ENCODE assay signal across 19 cellular contexts in genomic region chr12:49020441-49020840, GRCh38. TPM values are rescaled to one million over a fixed set of nuclear protein-coding genes. Genes with fewer than 3 reads are reported as not detected.
A peak's percentile ranks its signal among the peaks of the same experiment; 100 is the strongest.
DNase-seq lines count a peak whose midpoint lies in the region; ATAC-seq and TF ChIP-seq lines count a peak whose summit lies in the region.
"Had no signal": no experiment of that assay in that cellular context is flagged by ENCODE, and none has a peak within 500 bp of the region (broad histone marks: within the 10 kb centered on the region; RNA-seq: fewer than 3 reads in every experiment).

No MANE protein-coding gene starts in this region.

- ATAC-seq in central memory CD8-positive, alpha-beta T cell (replicated peaks; ENCODE audit: extremely low read depth, poor library complexity, severe bottlenecking) = no peak
- ATAC-seq in upper lobe of left lung (ENCODE audit: low FRiP score in 2 of 2) = no peak
- ATAC-seq: body of pancreas, gastrocnemius medialis had no signal

- H3K27ac Mint-ChIP-seq in T-helper 2 cell treated with Interferon-gamma antibody and Interleukin-4, amounts not matched to agents 5 μg/mL and 100 μg/mL, for 36 hours = peak overlapping the region; percentile 13
- peak overlapping the region; percentile 98 for H3K27ac Mint-ChIP-seq in central memory CD8-positive, alpha-beta T cell (ENCODE audit: low read depth)
- H3K27ac Mint-ChIP-seq in osteocyte (ENCODE audit: unreplicated experiment) = peak overlapping the region; percentile 34

- H3K36me3 ChIP-seq in upper lobe of left lung = peaks cover 27 to 49% (median 43%) of the 10 kb centered on the region in 4 donors

- 84 to 87% methylated on average over 5 to 6 of the region's 6 CpGs for WGBS in upper lobe of left lung, 2 donors

- H3K4me3 Mint-ChIP-seq in T-helper 2 cell treated with Interferon-gamma antibody and Interleukin-4, amounts not matched to agents 5 μg/mL and 100 μg/mL, for 36 hours = no peak overlapping the region
- H3K4me3 Mint-ChIP-seq in central memory CD8-positive, alpha-beta T cell = no peak overlapping the region
- no peak overlapping the region for H3K4me3 Mint-ChIP-seq in osteocyte (ENCODE audit: unreplicated experiment)

- no peaks in the 10 kb centered on the region for H3K27me3 ChIP-seq in upper lobe of left lung
- H3K27me3 ChIP-seq: body of pancreas, esophagus squamous epithelium, gastrocnemius medialis had no signal

- no peaks in the 10 kb centered on the region for H3K9me3 ChIP-seq in upper lobe of left lung
- H3K9me3 ChIP-seq: body of pancreas, esophagus squamous epithelium, gastrocnemius medialis had no signal

- no peak for TF ChIP-seq CTCF in osteocyte (IDR thresholded peaks at IDR 0.05)
- no peak for TF ChIP-seq CTCF in upper lobe of left lung (IDR thresholded peaks at IDR 0.05)

- peaks cover 5 to 23% (median 19%) of the 10 kb centered on the region in 4 donors for H3K4me1 ChIP-seq in upper lobe of left lung

- no peaks in the 10 kb centered on the region for H3K9me3 Mint-ChIP-seq in T-helper 2 cell treated with Interferon-gamma antibody and Interleukin-4, amounts not matched to agents 5 μg/mL and 100 μg/mL, for 36 hours
- no peaks in the 10 kb centered on the region for H3K9me3 Mint-ChIP-seq in central memory CD8-positive, alpha-beta T cell
- H3K9me3 Mint-ChIP-seq in osteocyte (ENCODE audit: unreplicated experiment) = no peaks in the 10 kb centered on the region
- H3K9me3 Mint-ChIP-seq: activated CD4-positive, alpha-beta memory T cell treated with anti-CD3 and anti-CD28 coated beads, Interleukin-2, amount 10 ng/mL, durations not matched to agents 7 days and 5 days; stimulated activated naive CD8-positive, alpha-beta T cell treated with anti-CD3 and anti-CD28 coated beads, Interleukin-15, amount 100 ng/mL, for 72 hours; WTC11 had no signal

- H3K27me3 Mint-ChIP-seq in T-helper 2 cell treated with Interferon-gamma antibody and Interleukin-4, amounts not matched to agents 5 μg/mL and 100 μg/mL, for 36 hours (ENCODE audit: low read depth) = no peaks in the 10 kb centered on the region
- H3K27me3 Mint-ChIP-seq in central memory CD8-positive, alpha-beta T cell = no peaks in the 10 kb centered on the region
- H3K27me3 Mint-ChIP-seq in osteocyte (ENCODE audit: unreplicated experiment) = no peaks in the 10 kb centered on the region
- H3K27me3 Mint-ChIP-seq: activated CD4-positive, alpha-beta memory T cell treated with anti-CD3 and anti-CD28 coated beads, Interleukin-2, amount 10 ng/mL, durations not matched to agents 7 days and 5 days; stimulated activated naive CD8-positive, alpha-beta T cell treated with anti-CD3 and anti-CD28 coated beads, Interleukin-15, amount 100 ng/mL, for 72 hours had no signal

- DNase-seq in T-helper 2 cell treated with Interferon-gamma antibody and Interleukin-4, amounts not matched to agents 5 μg/mL and 100 μg/mL, for 36 hours (ENCODE audit: low spot score) = no peak
- no peak for DNase-seq in T-helper 2 cell
- peak; percentile 41 for DNase-seq in D341Med (ENCODE audit: low spot score)
- DNase-seq in central memory CD8-positive, alpha-beta T cell (ENCODE audit: low spot score in 2 of 2) = no peak
- no peak for DNase-seq in osteocyte (ENCODE audit: extremely low spot score, unreplicated experiment)
- DNase-seq in upper lobe of left lung = no peak
- DNase-seq in NCI-H1105 (lab: John Stamatoyannopoulos, UW) = no peak
- DNase-seq in activated CD4-positive, alpha-beta T cell treated with anti-CD3 and anti-CD28 coated beads, Interleukin-2, amount 50 U/mL, for 1 hour = no peak
- DNase-seq: esophagus squamous epithelium, gastrocnemius medialis had no signal

- no peak for TF ChIP-seq POLR2A in upper lobe of left lung (IDR thresholded peaks at IDR 0.05)

- peaks cover 25% of the 10 kb centered on the region for H3K4me1 Mint-ChIP-seq in T-helper 2 cell treated with Interferon-gamma antibody and Interleukin-4, amounts not matched to agents 5 μg/mL and 100 μg/mL, for 36 hours (ENCODE audit: low read depth)
- peaks cover 45% of the 10 kb centered on the region for H3K4me1 Mint-ChIP-seq in central memory CD8-positive, alpha-beta T cell
- peaks cover 29% of the 10 kb centered on the region for H3K4me1 Mint-ChIP-seq in osteocyte (ENCODE audit: unreplicated experiment)

- no peak overlapping the region for H3K4me3 ChIP-seq in upper lobe of left lung
- H3K4me3 ChIP-seq: body of pancreas, esophagus squamous epithelium, gastrocnemius medialis had no signal

- peak overlapping the region in 2 of 4 donors; percentile 91 to 97 for H3K27ac ChIP-seq in upper lobe of left lung

- no peak for TF ChIP-seq EP300 in upper lobe of left lung (IDR thresholded peaks at IDR 0.05)

- H3K36me3 Mint-ChIP-seq in T-helper 2 cell treated with Interferon-gamma antibody and Interleukin-4, amounts not matched to agents 5 μg/mL and 100 μg/mL, for 36 hours (ENCODE audit: low read depth) = peaks cover 51% of the 10 kb centered on the region
- peaks cover 35% of the 10 kb centered on the region for H3K36me3 Mint-ChIP-seq in central memory CD8-positive, alpha-beta T cell (ENCODE audit: insufficient read depth)
- H3K36me3 Mint-ChIP-seq in osteocyte (ENCODE audit: unreplicated experiment) = peaks cover 16% of the 10 kb centered on the region

RNA-seq across cellular contexts. Expression of gene PRKAG1, which starts 1.9 kb away (rescaled TPM):
- total RNA-seq in osteocyte = 75.6 and 80.6 TPM in 2 replicates
- 10 to 100 TPM; 25.1 to 56.5 (median 42.0) TPM for total RNA-seq in upper lobe of left lung

RNA-seq across cellular contexts. Expression of gene DDN, which starts 21.3 kb away (rescaled TPM):
- total RNA-seq in osteocyte (0.08 and 0.26 TPM in 2 replicates), upper lobe of left lung (under 1 TPM in 4 of 6 donors, not detected in 2; 0.13 to 0.30 (median 0.18) TPM)
- total RNA-seq: RPMI7951 had no signal

RNA-seq across cellular contexts. Expression of gene KMT2D, which starts 40.2 kb away (rescaled TPM):
- total RNA-seq in osteocyte (91.2 and 97.5 TPM in 2 replicates), upper lobe of left lung (100 to 1,000 TPM in 5 of 6 donors, 10 to 100 TPM in 1; 91.5 to 250 (median 112) TPM)

RNA-seq across cellular contexts. Expression of gene WNT1, which starts 42.3 kb away (rescaled TPM):
- total RNA-seq in osteocyte (not detected in 2 replicates), upper lobe of left lung (under 1 TPM in 1 of 6 donors, not detected in 5; 0.34 TPM)
- total RNA-seq: A673, body of pancreas, gastrocnemius medialis, lower leg skin, renal cortical epithelial cell, RPMI7951, ureter, WTC11 had no signal

RNA-seq across cellular contexts. Expression of gene WNT10B, which starts 48.9 kb away (rescaled TPM):
- not detected in 2 replicates for total RNA-seq in osteocyte
- 1 to 10 TPM in 1 of 6 donors, under 1 TPM in 2, not detected in 3; 0.69 to 2.2 (median 0.74) TPM for total RNA-seq in upper lobe of left lung
- total RNA-seq: gastrocnemius medialis, RPMI7951 had no signal

Comparison
In these comparisons a context has a peak if more than half of its experiments do, and no peak if none do; other contexts are left out.
1. H3K27ac Mint-ChIP-seq: peak in every context shown above with its lines; median percentile 98 in central memory CD8-positive, alpha-beta T cell; 34 in osteocyte; 13 in T-helper 2 cell treated with Interferon-gamma antibody and Interleukin-4, amounts not matched to agents 5 μg/mL and 100 μg/mL, for 36 hours.